1 cellular context compared by ENCODE assay signal in genomic region chr5:157606046-157606445, GRCh38.
TF ChIP-seq lines count a peak whose summit lies in the region.

No MANE protein-coding gene starts in this region.

TF ChIP-seq in HepG2, 621 proteins besides CTCF, POLR2A, EP300 and RAD21:
- no peak for TF ChIP-seq ZNF83 (CRISPR knock-in tag; IDR thresholded peaks at IDR 0.05; ENCODE audit: borderline replicate concordance)
- TF ChIP-seq ZFYVE20 (CRISPR knock-in tag; IDR thresholded peaks at IDR 0.05; ENCODE audit: borderline replicate concordance, low read depth): no peak
- TF ChIP-seq ZNF629 (CRISPR knock-in tag; conservative IDR thresholded peaks at IDR 0.05): no peak
- TF ChIP-seq SP2 (CRISPR knock-in tag; IDR thresholded peaks at IDR 0.05): no peak
- TF ChIP-seq ZBTB46 (CRISPR knock-in tag; IDR thresholded peaks at IDR 0.05; ENCODE audit: borderline replicate concordance): no peak
- no peak for TF ChIP-seq RELA (CRISPR knock-in tag; IDR thresholded peaks at IDR 0.05)
- no peak for TF ChIP-seq TRIM24 (CRISPR knock-in tag; IDR thresholded peaks at IDR 0.05)
- no peak for TF ChIP-seq DNMT3B (CRISPR knock-in tag; conservative IDR thresholded peaks at IDR 0.05)
- no peak for TF ChIP-seq SIX4 (CRISPR knock-in tag; IDR thresholded peaks at IDR 0.05)
- TF ChIP-seq RFX3 (CRISPR knock-in tag; IDR thresholded peaks at IDR 0.05): no peak
